In the genomic region with DNA sequence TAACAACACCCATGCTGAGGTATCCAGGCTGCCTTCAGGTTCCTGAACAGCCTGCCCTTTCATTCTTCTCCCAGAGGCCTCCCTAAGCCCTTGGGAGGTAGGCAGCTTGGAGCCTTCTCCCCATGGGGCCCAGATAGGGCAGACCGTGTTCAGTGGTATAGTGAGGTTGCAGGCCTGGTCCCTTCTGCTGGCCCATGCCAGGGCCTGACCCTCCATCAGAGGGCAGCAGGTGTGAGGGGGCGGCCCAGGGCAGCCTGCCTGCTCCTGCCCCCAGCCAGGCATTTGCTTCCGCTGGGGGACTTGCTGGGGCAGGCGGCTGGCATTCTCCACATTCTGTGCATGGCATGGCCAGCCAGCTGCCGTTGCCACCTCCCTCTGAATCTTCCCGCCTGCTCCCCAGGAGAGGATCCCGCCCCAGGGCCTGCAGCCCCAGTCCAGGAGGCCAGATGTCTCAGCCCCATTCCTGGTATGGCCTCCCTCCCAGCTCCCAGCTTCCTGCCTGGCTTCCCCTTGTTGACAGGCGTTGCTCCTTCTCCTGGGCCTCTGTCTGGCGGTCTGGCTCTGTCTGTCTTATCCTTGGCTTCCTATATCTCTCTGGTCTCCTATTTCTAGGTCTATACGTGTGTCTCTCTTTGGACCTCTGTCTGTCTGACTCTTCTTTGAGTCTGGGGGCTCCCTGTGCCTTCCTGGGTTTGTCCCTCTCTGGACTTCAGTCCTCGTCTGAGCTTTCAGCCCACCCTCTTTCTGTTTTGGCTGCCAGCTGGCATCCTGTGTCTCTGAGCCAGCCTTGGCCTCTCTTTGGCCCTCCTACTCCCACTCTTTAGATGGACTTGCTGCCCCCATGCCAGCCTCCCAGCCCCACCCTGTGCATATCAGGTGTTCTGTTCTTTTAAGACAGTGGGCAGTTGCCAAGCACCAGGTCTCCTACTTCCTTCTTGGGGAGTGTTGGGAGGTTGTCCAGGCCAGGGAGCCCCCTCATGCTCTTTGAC, we compare ENCODE assay signal across 8 cellular contexts. TPM values are rescaled to one million over a fixed set of nuclear protein-coding genes. Genes with fewer than 3 reads are reported as not detected.
DNase-seq lines count a peak whose midpoint lies in the region; ATAC-seq and TF ChIP-seq lines count a peak whose summit lies in the region.

No MANE protein-coding gene starts in this region.

- TF ChIP-seq POLR2A in spleen (IDR thresholded peaks at IDR 0.05): no peak

- H3K9me3 ChIP-seq in H9 (ENCODE audit: control insufficient read depth, low read depth, low read length) (no peaks in the 10 kb centered on the region), spleen (no peaks in the 10 kb centered on the region)

- no peak overlapping the region for H2BK120ac ChIP-seq in H9 (ENCODE audit: low read depth, low read length, poor library complexity, severe bottlenecking)

- H3K4me2 ChIP-seq in H9 (ENCODE audit: insufficient read depth, insufficient read length, low read length): no peak overlapping the region

- H3K9me3 Mint-ChIP-seq in H9 (no peaks in the 10 kb centered on the region; a peak in 2 of 5 replicates), T-cell (no peaks in the 10 kb centered on the region)

- no peak overlapping the region for H3K4me3 Mint-ChIP-seq in H9
- H3K4me3 Mint-ChIP-seq in T-cell: peak overlapping the region in 2 of 3 donors; percentile 83 to 87

- H3K36me3 Mint-ChIP-seq in H9 (ENCODE audit: insufficient read depth in 1 of 3, low read depth in 3 of 3) (peaks cover 4 to 21% (median 16%) of the 10 kb centered on the region in 3 experiments; a peak in 6 of 7 replicates), T-cell (peaks cover 13% of the 10 kb centered on the region)

- H3K23ac ChIP-seq in H9 (ENCODE audit: insufficient read length, low read depth, low read length): no peak overlapping the region

- H2BK20ac ChIP-seq in H9 (ENCODE audit: low read depth, low read length, poor library complexity, severe bottlenecking): no peak overlapping the region

- H3K27ac ChIP-seq in H9 (ENCODE audit: insufficient read length, low read depth, low read length): no peak overlapping the region
- peak overlapping the region; percentile 9 to 99 (median 96) for H3K27ac ChIP-seq in spleen

- no peak overlapping the region for H3K56ac ChIP-seq in H9 (ENCODE audit: insufficient read length, low read depth, low read length)

- H3K27ac Mint-ChIP-seq in H9 (peak overlapping the region in 1 of 3 experiments; percentile 57; a peak in 1 of 7 replicates), T-cell (peak overlapping the region; percentile 92 to 97)

- H3K4me1 ChIP-seq in H9 (ENCODE audit: insufficient read depth, low read length) (peaks cover 6% of the 10 kb centered on the region; the same call in 1 of the 2 replicates), spleen (peaks cover 67 to 100% (median 91%) of the 10 kb centered on the region in 6 donors)

- CTCF ChIA-PET in T-cell (lab: Charles Lee): interaction anchor here (1.4 to 2.0 kb wide), 5 partner anchors 8 to 79 kb away, joined by 3 to 22 read pairs (median 6); a partner anchor contains a TSS

- no peak overlapping the region for H3K4me3 ChIP-seq in spleen

- H3T11ph ChIP-seq in H9 (ENCODE audit: low read length): no peak overlapping the region

- no peak overlapping the region for H3K4ac ChIP-seq in H9 (ENCODE audit: low read depth, low read length)

- H2AFZ ChIP-seq in H9 (ENCODE audit: low read length): no peak overlapping the region

- peaks cover 0 to 49% (median 20%) of the 10 kb centered on the region in 6 donors for H3K36me3 ChIP-seq in spleen

- TF ChIP-seq CTCF in H9 (conservative IDR thresholded peaks at IDR 0.05) (no peak), spleen (IDR thresholded peaks at IDR 0.05 in 8 of 11, conservative IDR thresholded peaks at IDR 0.05 in 3 of 11) (no peak)

- intact Hi-C loops in Right ventricle myocardium superior (cut with DNase I): no loop called here
- intact Hi-C loops in spleen (cut with DNase I; ENCODE audit: low total_unique reads): no loop called here

- H2AK5ac ChIP-seq in H9 (ENCODE audit: insufficient read length, low read length): no peak overlapping the region

- H3K18ac ChIP-seq in H9 (ENCODE audit: insufficient read length, low read depth, low read length): no peak overlapping the region

- H3K23me2 ChIP-seq in H9 (ENCODE audit: insufficient read length, low read depth, low read length, poor library complexity, severe bottlenecking): peaks cover 9% of the 10 kb centered on the region

- no peak overlapping the region for H2BK12ac ChIP-seq in H9 (ENCODE audit: insufficient read length, low read depth, low read length)

- no peak overlapping the region for H4K91ac ChIP-seq in H9 (ENCODE audit: insufficient read length, low read depth, low read length)

- no peak overlapping the region for H2BK5ac ChIP-seq in H9 (ENCODE audit: insufficient read length, low read length)

- no peaks in the 10 kb centered on the region for H3K79me1 ChIP-seq in H9 (ENCODE audit: insufficient read depth, low read depth, low read length, poor library complexity, severe bottlenecking)

- H3K4me1 Mint-ChIP-seq in H9 (peaks cover 27 to 31% of the 10 kb centered on the region in 2 experiments), T-cell (peaks cover 37 to 57% (median 49%) of the 10 kb centered on the region in 3 donors)

- ATAC-seq in T-cell (replicated peaks in 1 of 4): no peak
- no peak for ATAC-seq in Right ventricle myocardium superior (ENCODE audit: poor library complexity)
- ATAC-seq in GM18498 (IDR thresholded peaks at IDR 0.05; ENCODE audit: unreplicated experiment): no peak
- ATAC-seq in HG02885 (IDR thresholded peaks at IDR 0.05; ENCODE audit: poor library complexity, unreplicated experiment): no peak

- no peak overlapping the region for H3K14ac ChIP-seq in H9 (ENCODE audit: insufficient read depth, low read length)

- POLR2A ChIA-PET in T-cell (lab: Charles Lee): no interaction called here

- no peak overlapping the region for H2BK15ac ChIP-seq in H9 (ENCODE audit: low read depth, low read length)

- H4K8ac ChIP-seq in H9 (replicated peaks; ENCODE audit: insufficient read length, low read depth, low read length): no peak overlapping the region

- H3K27me3 Mint-ChIP-seq in H9 (ENCODE audit: low read depth) (no peaks in the 10 kb centered on the region), T-cell (no peaks in the 10 kb centered on the region)

- peaks cover 2% of the 10 kb centered on the region for H4K20me1 ChIP-seq in H9 (ENCODE audit: control insufficient read depth, insufficient read depth, insufficient read length)

- no peak overlapping the region for H3K9ac ChIP-seq in H9 (ENCODE audit: extremely low read depth, insufficient read length, low read length)

- no peak overlapping the region for H4K5ac ChIP-seq in H9 (ENCODE audit: insufficient read length, low read depth, low read length)

- DNase-seq in H9: peak; percentile 36
- peak in 1 of 34 experiments; percentile 1 for DNase-seq in T-cell
- peak; percentile 52 for DNase-seq in Right ventricle myocardium superior
- peak; percentile 79 for DNase-seq in spleen
- DNase-seq in AML-193 (lab: John Stamatoyannopoulos, UW): no peak
- DNase-seq in NCI-H1436 (lab: John Stamatoyannopoulos, UW): no peak

- no peaks in the 10 kb centered on the region for H3K79me2 ChIP-seq in H9 (ENCODE audit: insufficient read depth, low read length)

- H3K27me3 ChIP-seq in H9 (ENCODE audit: insufficient read depth, low read length) (no peaks in the 10 kb centered on the region), spleen (replicated peaks in 1 of 7) (no peaks in the 10 kb centered on the region)

- WGBS in H9 (ENCODE audit: extremely low coverage, insufficient read length, low lambda C conversion rate): no CpG with 5 or more reads among the region's 11 CpGs
- WGBS in spleen, 5 donors: 54 to 72% (median 58%) methylated on average over 7 to 11 of the region's 11 CpGs

RNA-seq across cellular contexts. Expression of a gene that starts 9.1 kb away (rescaled TPM):
- total RNA-seq in H9 (2021) (54.0 and 56.0 TPM in 2 replicates), T-cell (100 to 1,000 TPM in 4 of 5 donors, 10 to 100 TPM in 1; 93.9 to 110 (median 104) TPM), Right ventricle myocardium superior (33.6 TPM), spleen (100 to 1,000 TPM in 1 of 7 donors, 10 to 100 TPM in 6; 63.8 to 100 (median 76.7) TPM)
- 10 to 100 TPM; 12.5 to 43.6 (median 16.8) TPM for polyA plus RNA-seq in spleen

RNA-seq across cellular contexts. Expression of a gene that starts 23.2 kb away (rescaled TPM):
- total RNA-seq in H9 (2021) (120 and 126 TPM in 2 replicates), T-cell (10 to 100 TPM; 35.9 to 97.3 (median 44.6) TPM), Right ventricle myocardium superior (42.1 TPM), spleen (10 to 100 TPM; 36.8 to 73.1 (median 56.4) TPM)
- polyA plus RNA-seq in spleen: 10 to 100 TPM; 13.5 to 49.7 (median 17.7) TPM

RNA-seq across cellular contexts. Expression of a gene that starts 23.8 kb away (rescaled TPM):
- total RNA-seq in H9 (2021) (2.9 and 3.2 TPM in 2 replicates), T-cell (under 1 TPM in 4 of 5 donors, not detected in 1; 0.18 to 0.35 (median 0.27) TPM), Right ventricle myocardium superior (not detected), spleen (1 to 10 TPM in 2 of 7 donors, under 1 TPM in 3, not detected in 2; 0.46 to 1.2 (median 0.60) TPM)
- polyA plus RNA-seq in spleen: under 1 TPM; 0.33 to 0.61 (median 0.49) TPM

RNA-seq across cellular contexts. Expression of a gene that starts 24.3 kb away (rescaled TPM):
- total RNA-seq in H9 (2021) (109 and 113 TPM in 2 replicates), T-cell (10 to 100 TPM; 15.2 to 22.2 (median 19.1) TPM), Right ventricle myocardium superior (4.3 TPM), spleen (10 to 100 TPM; 13.7 to 20.3 (median 15.5) TPM)
- 10 to 100 TPM; 24.3 to 34.3 (median 29.9) TPM for polyA plus RNA-seq in spleen

RNA-seq across cellular contexts. Expression of a gene that starts 35.0 kb away (rescaled TPM):
- total RNA-seq in H9 (2021) (2.8 and 4.5 TPM in 2 replicates), T-cell (not detected), Right ventricle myocardium superior (0.11 TPM), spleen (1 to 10 TPM in 2 of 7 donors, under 1 TPM in 4, not detected in 1; 0.28 to 2.3 (median 0.79) TPM)
- polyA plus RNA-seq in spleen: under 1 TPM; 0.13 to 0.43 (median 0.21) TPM

Comparison
In these comparisons a context has a peak if more than half of its experiments do, and no peak if none do; other contexts are left out.
1. DNase-seq: peak in H9 (single experiment), Right ventricle myocardium superior (single experiment) and spleen (single experiment); none in AML-193 (0 of 2) and NCI-H1436 (single experiment).
2. H3K4me3 Mint-ChIP-seq: peak in T-cell (2 of 3); none in H9 (0 of 2).